Comparison of ENCODE assay signal across 12 cellular contexts in genomic region chr20:16158090-16158975, GRCh38.
A peak's percentile ranks its signal among the peaks of the same experiment; 100 is the strongest.
DNase-seq lines count a peak whose midpoint lies in the region; ATAC-seq and TF ChIP-seq lines count a peak whose summit lies in the region.
"Had no signal": no experiment of that assay in that cellular context is flagged by ENCODE, and none has a peak within 500 bp of the region (broad histone marks: within the 10 kb centered on the region; RNA-seq: fewer than 3 reads in every experiment).

No MANE protein-coding gene starts in this region.

- DNase-seq in natural killer cell (no peak), left lobe of liver (ENCODE audit: low spot score) (no peak), GM23248 (no peak), gastrocnemius medialis (no peak), GM19238 (ENCODE audit: insufficient read length, low spot score) (no peak)
- DNase-seq: activated CD4-positive, alpha-beta memory T cell treated with anti-CD3 and anti-CD28 coated beads, Interleukin-2, amount 10 ng/mL, durations not matched to agents 7 days and 5 days; EL; nephron progenitor cell had no signal

- H3K4me3 ChIP-seq in GM23248 = no peak overlapping the region
- H3K4me3 ChIP-seq in gastrocnemius medialis = no peak overlapping the region
- H3K4me3 ChIP-seq: cardiac muscle cell had no signal

- H3K27ac Mint-ChIP-seq in natural killer cell = peak overlapping the region in 1 of 2 donors; percentile 49
- H3K27ac Mint-ChIP-seq: activated CD4-positive, alpha-beta memory T cell treated with anti-CD3 and anti-CD28 coated beads, Interleukin-2, amount 10 ng/mL, durations not matched to agents 7 days and 5 days; nephron progenitor cell had no signal

- H3K79me2 ChIP-seq in GM23248 (ENCODE audit: insufficient read depth) = no peaks in the 10 kb centered on the region

- H3K4me3 Mint-ChIP-seq in natural killer cell = peak overlapping the region; percentile 80
- H3K4me3 Mint-ChIP-seq: activated CD4-positive, alpha-beta memory T cell treated with anti-CD3 and anti-CD28 coated beads, Interleukin-2, amount 10 ng/mL, durations not matched to agents 7 days and 5 days; nephron progenitor cell had no signal

- intact Hi-C loops in natural killer cell (cut with micrococcal nuclease) (no loop called here), gastrocnemius medialis (cut with DNase I; ENCODE audit: low total_unique reads) (no loop called here)

- H3K27me3 ChIP-seq in GM23248 (replicated peaks; ENCODE audit: insufficient read depth) = no peaks in the 10 kb centered on the region
- no peaks in the 10 kb centered on the region for H3K27me3 ChIP-seq in gastrocnemius medialis
- H3K27me3 ChIP-seq: cardiac muscle cell had no signal

- in situ Hi-C loops in GM23248 (cut with MboI) (no loop called here), gastrocnemius medialis (cut with MboI; ENCODE audit: low sequenced_read_pairs in 4 of 4) (no loop called here)

- H3K4me1 Mint-ChIP-seq in natural killer cell = peaks cover 18 to 24% of the 10 kb centered on the region in 2 donors
- H3K4me1 Mint-ChIP-seq: activated CD4-positive, alpha-beta memory T cell treated with anti-CD3 and anti-CD28 coated beads, Interleukin-2, amount 10 ng/mL, durations not matched to agents 7 days and 5 days; nephron progenitor cell had no signal

- peaks cover 9% of the 10 kb centered on the region for H3K36me3 Mint-ChIP-seq in natural killer cell

- H3K36me3 ChIP-seq in GM23248 (ENCODE audit: low read depth) = no peaks in the 10 kb centered on the region
- no peaks in the 10 kb centered on the region for H3K36me3 ChIP-seq in gastrocnemius medialis
- H3K36me3 ChIP-seq: cardiac muscle cell had no signal

- H3K4me2 ChIP-seq in GM23248 (ENCODE audit: unreplicated experiment) = no peak overlapping the region

- TF ChIP-seq CTCF in natural killer cell (IDR thresholded peaks at IDR 0.05) (no peak), gastrocnemius medialis (IDR thresholded peaks at IDR 0.05 in 4 of 5, conservative IDR thresholded peaks at IDR 0.05 in 1 of 5) (no peak)

- ATAC-seq in GM18868 (IDR thresholded peaks at IDR 0.05; ENCODE audit: unreplicated experiment) (peak; percentile 78), GM21737 (IDR thresholded peaks at IDR 0.05; ENCODE audit: unreplicated experiment) (peak; percentile 73), HG03460 (IDR thresholded peaks at IDR 0.05; ENCODE audit: unreplicated experiment) (peak; percentile 91), natural killer cell (peak in 1 of 3 donors; percentile 35), left lobe of liver (no peak), gastrocnemius medialis (no peak)

- no peak overlapping the region for H3K9ac ChIP-seq in GM23248

- H3K9me3 ChIP-seq in GM23248 (ENCODE audit: low read depth) = no peaks in the 10 kb centered on the region
- H3K9me3 ChIP-seq in gastrocnemius medialis = no peaks in the 10 kb centered on the region

- H3K4me1 ChIP-seq in GM23248 (ENCODE audit: insufficient read depth) (no peaks in the 10 kb centered on the region), gastrocnemius medialis (no peaks in the 10 kb centered on the region)

- H4K20me1 ChIP-seq in GM23248 (ENCODE audit: insufficient read depth) = no peaks in the 10 kb centered on the region

- no peak for TF ChIP-seq POLR2A in gastrocnemius medialis (IDR thresholded peaks at IDR 0.05)

- H3K27me3 Mint-ChIP-seq in natural killer cell (ENCODE audit: low read depth in 2 of 2) = no peaks in the 10 kb centered on the region
- H3K27me3 Mint-ChIP-seq: activated CD4-positive, alpha-beta memory T cell treated with anti-CD3 and anti-CD28 coated beads, Interleukin-2, amount 10 ng/mL, durations not matched to agents 7 days and 5 days had no signal

- WGBS in GM23248 (ENCODE audit: low coverage in 1 of 2, low lambda C conversion rate in 2 of 2, missing lambda C conversion rate in 2 of 2), 2 experiments = 22 to 32% methylated on average over 11 of the region's 11 CpGs

- peaks cover 2 to 4% of the 10 kb centered on the region in 2 donors for H3K9me3 Mint-ChIP-seq in natural killer cell

- H3F3A ChIP-seq in GM23248 (ENCODE audit: insufficient read depth) = no peaks in the 10 kb centered on the region

- no peak overlapping the region for H3K27ac ChIP-seq in GM23248
- H3K27ac ChIP-seq in gastrocnemius medialis = no peak overlapping the region
- H3K27ac ChIP-seq: cardiac muscle cell had no signal

- no peak overlapping the region for H2AFZ ChIP-seq in GM23248

- H3K9me2 ChIP-seq in GM23248 (ENCODE audit: insufficient read depth) = no peaks in the 10 kb centered on the region

Comparison
In these comparisons a context has a peak if more than half of its experiments do, and no peak if none do; other contexts are left out.
1. ATAC-seq: peak in GM18868 (single experiment), GM21737 (single experiment) and HG03460 (single experiment); none in left lobe of liver (single experiment) and gastrocnemius medialis (0 of 2).